12 cellular contexts compared by ENCODE assay signal in the genomic region with DNA sequence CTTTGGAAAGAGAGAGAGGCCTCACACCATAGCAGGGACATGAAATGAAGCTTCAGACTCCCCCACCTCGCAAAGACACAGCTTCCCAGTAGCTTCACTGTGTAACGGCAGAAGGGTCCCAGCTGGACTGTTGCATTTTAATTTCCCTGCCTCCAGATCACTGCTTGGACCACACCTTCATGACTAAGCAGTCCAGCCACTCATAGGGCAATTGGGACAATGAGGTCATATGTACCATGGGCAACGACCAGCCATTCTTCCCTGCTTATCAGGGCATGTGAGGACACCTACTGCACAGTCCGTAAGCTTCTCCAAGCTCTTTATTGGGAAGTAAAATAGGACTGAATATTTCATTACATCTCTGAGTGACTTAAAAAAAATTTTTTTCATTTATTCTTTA.
DNase-seq lines count a peak whose midpoint lies in the region.
"Had no signal": no experiment of that assay in that cellular context is flagged by ENCODE, and none has a peak within 500 bp of the region (broad histone marks: within the 10 kb centered on the region; RNA-seq: fewer than 3 reads in every experiment).

No MANE protein-coding gene starts in this region.

- no peaks in the 10 kb centered on the region for H3K36me3 ChIP-seq in subcutaneous abdominal adipose tissue (ENCODE audit: control insufficient read depth in 5 of 5, insufficient read depth in 5 of 5, low read length in 5 of 5)
- H3K36me3 ChIP-seq: cardiac muscle cell had no signal

- H3K27me3 ChIP-seq in subcutaneous abdominal adipose tissue (ENCODE audit: control insufficient read depth in 5 of 5, insufficient read depth in 4 of 5, low read length in 5 of 5) = no peaks in the 10 kb centered on the region
- H3K27me3 ChIP-seq: cardiac muscle cell had no signal

- H3K4me3 ChIP-seq in subcutaneous abdominal adipose tissue (ENCODE audit: low read depth in 1 of 5, low read length in 5 of 5) = no peak overlapping the region
- H3K4me3 ChIP-seq: cardiac muscle cell had no signal

- H3K4me1 ChIP-seq in subcutaneous abdominal adipose tissue (ENCODE audit: control insufficient read depth in 5 of 5, insufficient read depth in 5 of 5, low read length in 5 of 5) = peaks cover 5 to 39% (median 14%) of the 10 kb centered on the region in 5 donors

- H3K27ac ChIP-seq in subcutaneous abdominal adipose tissue (ENCODE audit: low read depth, low read length) = peak overlapping the region; percentile 16
- H3K27ac ChIP-seq: cardiac muscle cell had no signal

- DNase-seq in HS-27A (ENCODE audit: low read depth) = peak; percentile 64
- DNase-seq in astrocyte of the hippocampus (ENCODE audit: low read depth, low spot score) = peak; percentile 39
- DNase-seq in iPS-NIHi11 (ENCODE audit: low spot score) = peak; percentile 12
- no peak for DNase-seq in NCI-H1092 treated with DMSO at 0.1 percent for 48 hours (lab: John Stamatoyannopoulos, UW)
- DNase-seq in activated CD4-positive, alpha-beta T cell treated with anti-CD3 and anti-CD28 coated beads for 1 hour = no peak
- no peak for DNase-seq in activated CD4-positive, alpha-beta T cell treated with anti-CD3 and anti-CD28 coated beads, Interleukin-2, amount 50 U/mL, for 1 hour
- DNase-seq: activated CD4-positive, alpha-beta T cell treated with anti-CD3 and anti-CD28 coated beads, Interleukin-2, amount 10 ng/mL, durations not matched to agents 24 days and 14 days; GF-D8; NCI-H446 treated with DMSO at 0.1 percent for 48 hours; stimulated activated CD4-positive, alpha-beta T cell treated with anti-CD3 and anti-CD28 coated beads, Interleukin-12 subunit alpha, Interleukin-12 subunit beta, amount 100 ng/mL, for 4 hours had no signal

- no peaks in the 10 kb centered on the region for H3K9me3 ChIP-seq in subcutaneous abdominal adipose tissue (ENCODE audit: control insufficient read depth in 5 of 5, low read length in 5 of 5)

- no peak overlapping the region for H3K9ac ChIP-seq in subcutaneous abdominal adipose tissue (ENCODE audit: low read length in 5 of 5)

Comparison
In these comparisons a context has a peak if more than half of its experiments do, and no peak if none do; other contexts are left out.
1. DNase-seq: peak in HS-27A (single experiment), astrocyte of the hippocampus (single experiment) and iPS-NIHi11 (single experiment); none in NCI-H1092 treated with DMSO at 0.1 percent for 48 hours (single experiment), activated CD4-positive, alpha-beta T cell treated with anti-CD3 and anti-CD28 coated beads for 1 hour (single experiment) and activated CD4-positive, alpha-beta T cell treated with anti-CD3 and anti-CD28 coated beads, Interleukin-2, amount 50 U/mL, for 1 hour (single experiment).